ENCODE assay signal across 26 cellular contexts in genomic region chr11:91639359-91639758, GRCh38.
"Had no signal": no experiment of that assay in that cellular context is flagged by ENCODE, and none has a peak within 500 bp of the region (broad histone marks: within the 10 kb centered on the region; RNA-seq: fewer than 3 reads in every experiment).

No MANE protein-coding gene starts in this region.

- H3K27me3 Mint-ChIP-seq: IgD-negative memory B cell had no signal

- H3K4me1 ChIP-seq: Peyer's patch, SJSA1 had no signal

- H3K9me3 ChIP-seq: MG63, Peyer's patch, SJSA1 had no signal

- H3K4me3 ChIP-seq: MG63, PC-9, Peyer's patch, SJSA1, SK-N-MC had no signal

- DNase-seq: KBM-7; MG63; NCI-H1092 treated with DMSO at 0.1 percent for 48 hours; NCI-H1436; NCI-H187; NCI-H2029; NCI-H2081 treated with DMSO at 0.1 percent for 48 hours; NCI-H2171; NCI-H226; NCI-H446; NCI-H510A; NCI-H524 treated with DMSO at 0.1 percent for 48 hours; NCI-H69; NCI-H774; NK-92 treated with Interleukin-12 subunit alpha and Interleukin-12 subunit beta, amount 100 ng/mL, for 24 hours; OCI-M1; PC-9; Peyer's patch; Right ventricle myocardium superior; RPMI8226; SIG-M5 had no signal

- H3K27ac Mint-ChIP-seq: IgD-negative memory B cell had no signal

- FAIRE-seq: HTR-8/SVneo had no signal

- H3K4me3 Mint-ChIP-seq: IgD-negative memory B cell had no signal

- H3K4me1 Mint-ChIP-seq: IgD-negative memory B cell had no signal

- H2AFZ ChIP-seq: PC-9 had no signal

- H3K36me3 Mint-ChIP-seq: IgD-negative memory B cell had no signal

- H3K36me3 ChIP-seq: MG63, Peyer's patch, SJSA1 had no signal

- H3K27me3 ChIP-seq: MG63, Peyer's patch, SJSA1 had no signal

- H3K4me2 ChIP-seq: PC-9 had no signal

- H3K27ac ChIP-seq: HL-60, PC-9, Peyer's patch, SJSA1, SK-N-MC had no signal
